ENCODE assay signal across 21 cellular contexts in the genomic region with DNA sequence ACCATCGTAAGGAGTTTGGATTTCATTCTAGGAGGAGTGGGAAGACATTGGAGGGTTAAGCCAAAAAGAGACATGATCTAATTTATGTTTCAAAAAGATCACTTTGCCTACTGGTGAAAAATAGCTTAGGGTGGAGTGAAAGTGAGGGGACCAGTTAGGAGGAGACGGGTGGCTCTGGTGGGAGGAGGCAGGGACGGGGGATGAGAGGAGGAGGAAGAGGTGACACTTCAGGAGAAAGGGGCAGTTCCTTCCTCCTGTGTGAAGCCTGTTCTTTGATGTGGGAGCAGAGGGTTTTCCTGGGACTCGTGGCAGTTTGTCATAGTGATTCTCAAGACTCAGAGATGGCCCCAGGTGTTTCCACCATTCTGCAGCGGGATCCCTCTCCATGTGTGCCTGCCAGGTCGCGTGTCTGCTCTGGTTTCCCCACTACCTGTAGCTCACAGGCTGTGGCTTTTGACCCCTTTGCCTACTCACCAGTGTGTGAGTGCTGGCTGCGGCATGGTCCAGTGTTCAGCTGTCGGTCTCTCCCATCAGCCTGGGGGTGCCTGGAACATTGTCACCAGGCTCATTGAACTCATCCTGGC.
"Had no signal": no experiment of that assay in that cellular context is flagged by ENCODE, and none has a peak within 500 bp of the region (broad histone marks: within the 10 kb centered on the region; RNA-seq: fewer than 3 reads in every experiment).

No MANE protein-coding gene starts in this region.

- H3K9me3 Mint-ChIP-seq: activated T-cell treated with anti-CD3 and anti-CD28 coated beads, Interleukin-2, amount 50 U/mL, for 72 hours; endodermal cell; mesothelial cell of epicardium had no signal

- H3K36me3 ChIP-seq: cardiac muscle cell, esophagus squamous epithelium, gastrocnemius medialis, left ventricle myocardium inferior, sigmoid colon, tibial artery had no signal

- H3K4me1 Mint-ChIP-seq: mesothelial cell of epicardium had no signal

- DNase-seq: activated effector memory CD4-positive, alpha-beta T cell treated with anti-CD3 and anti-CD28 coated beads, Interleukin-2, amount 50 U/mL, for 16 hours; activated T-cell treated with anti-CD3 and anti-CD28 coated beads, Interleukin-2, amount 50 U/mL, for 72 hours; cortex of kidney; endodermal cell; esophagus squamous epithelium; gastrocnemius medialis; head of caudate nucleus; hypothalamus; left ventricle myocardium inferior; naive thymus-derived CD8-positive, alpha-beta T cell; retina; sigmoid colon; stimulated activated CD4-positive, alpha-beta T cell treated with anti-CD3 and anti-CD28 coated beads, Interleukin-4, amount 100 ng/mL, for 1 hour; stimulated activated naive CD4-positive, alpha-beta T cell treated with Interleukin-2 at 50 U/mL for 16 hours; T-helper 9 cell; tibial artery had no signal

- H3K36me3 Mint-ChIP-seq: activated naive CD8-positive, alpha-beta T cell; mesothelial cell of epicardium; naive thymus-derived CD8-positive, alpha-beta T cell had no signal

- H3K4me3 Mint-ChIP-seq: activated naive CD8-positive, alpha-beta T cell; activated T-cell treated with anti-CD3 and anti-CD28 coated beads, Interleukin-2, amount 50 U/mL, for 72 hours; endodermal cell; mesothelial cell of epicardium; naive thymus-derived CD8-positive, alpha-beta T cell had no signal

- H3K9me3 ChIP-seq: esophagus squamous epithelium, gastrocnemius medialis, left ventricle myocardium inferior, sigmoid colon, tibial artery had no signal

- H3K4me1 ChIP-seq: esophagus squamous epithelium, left ventricle myocardium inferior, sigmoid colon, tibial artery had no signal

- ATAC-seq: gastrocnemius medialis; naive thymus-derived CD8-positive, alpha-beta T cell had no signal

- H3K27ac Mint-ChIP-seq: activated naive CD8-positive, alpha-beta T cell; activated T-cell treated with anti-CD3 and anti-CD28 coated beads, Interleukin-2, amount 50 U/mL, for 72 hours; endodermal cell; mesothelial cell of epicardium; progenitor cell of endocrine pancreas had no signal

- H3K4me2 ChIP-seq: smooth muscle cell had no signal

- H3K27me3 ChIP-seq: cardiac muscle cell, gastrocnemius medialis, sigmoid colon had no signal

- H3K27ac ChIP-seq: cardiac muscle cell, esophagus squamous epithelium, gastrocnemius medialis, left ventricle myocardium inferior, sigmoid colon, tibial artery had no signal

- H3K4me3 ChIP-seq: cardiac muscle cell, esophagus squamous epithelium, gastrocnemius medialis, left ventricle myocardium inferior, sigmoid colon, smooth muscle cell, tibial artery had no signal
